Comparison of ENCODE assay signal across 17 cellular contexts in genomic region chr2:219446689-219447088, GRCh38. TPM values are rescaled to one million over a fixed set of nuclear protein-coding genes. Genes with fewer than 3 reads are reported as not detected.
DNase-seq lines count a peak whose midpoint lies in the region; ATAC-seq and TF ChIP-seq lines count a peak whose summit lies in the region.
"Had no signal": no experiment of that assay in that cellular context is flagged by ENCODE, and none has a peak within 500 bp of the region (broad histone marks: within the 10 kb centered on the region; RNA-seq: fewer than 3 reads in every experiment).

No MANE protein-coding gene starts in this region.

- H3K79me2 ChIP-seq in neural cell (replicated peaks; ENCODE audit: insufficient read depth, low read length) = no peaks in the 10 kb centered on the region

- H3K9ac ChIP-seq in neural cell (ENCODE audit: low read length) = peak overlapping the region; percentile 56

- H3K9me2 ChIP-seq in neural cell (ENCODE audit: insufficient read depth, low read length) = no peaks in the 10 kb centered on the region

- no peaks in the 10 kb centered on the region for H3F3A ChIP-seq in neural cell (ENCODE audit: insufficient read depth, low read length, poor library complexity, severe bottlenecking)

- H3K4me1 ChIP-seq in heart right ventricle (peaks cover 6 to 72% (median 20%) of the 10 kb centered on the region in 9 donors), vagina (peaks cover 23% of the 10 kb centered on the region)
- H3K4me1 ChIP-seq: prostate gland had no signal

- intact Hi-C loops in heart right ventricle (cut with DNase I) = no loop called here
- intact Hi-C loops in Right ventricle myocardium inferior (cut with DNase I) = no loop called here
- intact Hi-C loops in vagina (cut with DNase I) = no loop called here

- POLR2A ChIA-PET in HEK293T (lab: Yijun Ruan, JAX) = no interaction called here

- no peaks in the 10 kb centered on the region for H3K9me3 ChIP-seq in heart right ventricle
- no peaks in the 10 kb centered on the region for H3K9me3 ChIP-seq in neural cell (ENCODE audit: low read length)
- no peaks in the 10 kb centered on the region for H3K9me3 ChIP-seq in vagina
- H3K9me3 ChIP-seq: A549, prostate gland had no signal

- H3K4me3 ChIP-seq in heart right ventricle (no peak overlapping the region), coronary artery (peak overlapping the region; percentile 83), neural cell (ENCODE audit: low read length) (peak overlapping the region; percentile 53), vagina (no peak overlapping the region)
- H3K4me3 ChIP-seq: A549, GM23338, prostate gland, smooth muscle cell had no signal

- 78 to 100% methylated on average over 1 of the region's 1 CpG for WGBS in heart right ventricle, 2 donors

- TF ChIP-seq CTCF in heart right ventricle (IDR thresholded peaks at IDR 0.05) (no peak), coronary artery (IDR thresholded peaks at IDR 0.05) (no peak), neural cell (IDR thresholded peaks at IDR 0.05; ENCODE audit: poor library complexity, severe bottlenecking) (no peak), vagina (IDR thresholded peaks at IDR 0.05) (no peak)

- H2AFZ ChIP-seq in neural cell (ENCODE audit: low read depth, low read length) = no peak overlapping the region
- H2AFZ ChIP-seq: GM23338 had no signal

- no peak overlapping the region for H3K4me2 ChIP-seq in neural cell (ENCODE audit: low read length)
- H3K4me2 ChIP-seq: A549, smooth muscle cell had no signal

- no peak for TF ChIP-seq RAD21 in neural cell (conservative IDR thresholded peaks at IDR 0.05)

- DNase-seq in heart right ventricle = no peak
- no peak for DNase-seq in Right ventricle myocardium inferior (ENCODE audit: missing footprints)
- no peak for DNase-seq in coronary artery (ENCODE audit: low spot score)
- DNase-seq in vagina (ENCODE audit: extremely low spot score in 2 of 2) = no peak
- DNase-seq in activated CD8-positive, alpha-beta memory T cell treated with anti-CD3 and anti-CD28 coated beads for 24 hours = no peak
- DNase-seq in T-helper 1 cell = no peak
- DNase-seq in HEK293T (ENCODE audit: extremely low spot score) = no peak
- DNase-seq: activated CD4-positive, alpha-beta T cell treated with anti-CD3 and anti-CD28 coated beads, Interleukin-2, amount 50 U/mL, for 1 hour; Calu3; stimulated activated naive B cell treated with anti-CD40 and anti-IgM and Interleukin-4, amounts not matched to agents 10 μg/mL and 1 μg/mL and 100 μg/mL, for 72 hours; T-helper 9 cell had no signal

- CTCF ChIA-PET in HEK293T (lab: Yijun Ruan, JAX) = interaction anchor here (1.1 kb wide), 1 partner anchor 30 kb away, joined by 3 read pairs; no protein-coding TSS in a partner anchor

- H3K27ac ChIP-seq in heart right ventricle (peak overlapping the region in 8 of 10 donors; percentile 15 to 92 (median 54)), coronary artery (peak overlapping the region; percentile 98 to 99), neural cell (ENCODE audit: low read length) (peak overlapping the region; percentile 47), vagina (peak overlapping the region; percentile 88)

- no peaks in the 10 kb centered on the region for H4K20me1 ChIP-seq in neural cell (ENCODE audit: insufficient read depth)

- no peak for ATAC-seq in heart right ventricle
- ATAC-seq in Right ventricle myocardium inferior = no peak
- ATAC-seq: GM23338, left lobe of liver had no signal

- no peak for TF ChIP-seq EP300 in neural cell (conservative IDR thresholded peaks at IDR 0.05; ENCODE audit: poor library complexity, severe bottlenecking)

- TF ChIP-seq POLR2A in vagina (IDR thresholded peaks at IDR 0.05) = no peak

- peaks cover 0 to 59% (median 34%) of the 10 kb centered on the region in 7 donors for H3K27me3 ChIP-seq in heart right ventricle
- peaks cover 12% of the 10 kb centered on the region for H3K27me3 ChIP-seq in neural cell (ENCODE audit: insufficient read depth, low read depth, low read length)
- no peaks in the 10 kb centered on the region for H3K27me3 ChIP-seq in vagina

- peaks cover 0 to 21% (median 0%) of the 10 kb centered on the region in 9 donors for H3K36me3 ChIP-seq in heart right ventricle
- H3K36me3 ChIP-seq in neural cell (ENCODE audit: insufficient read depth, low read length) = no peaks in the 10 kb centered on the region
- no peaks in the 10 kb centered on the region for H3K36me3 ChIP-seq in vagina
- H3K36me3 ChIP-seq: prostate gland had no signal

TF ChIP-seq in neural cell, 6 proteins besides CTCF, POLR2A, EP300 and RAD21 (continues in another document):
- no peak for TF ChIP-seq MXI1 (conservative IDR thresholded peaks at IDR 0.05; ENCODE audit: poor library complexity, severe bottlenecking)
- no peak for TF ChIP-seq TAF1 (IDR thresholded peaks at IDR 0.05; ENCODE audit: low read depth)
- TF ChIP-seq REST (IDR thresholded peaks at IDR 0.05; ENCODE audit: borderline replicate concordance) = no peak
- TF ChIP-seq SMC3 (conservative IDR thresholded peaks at IDR 0.05; ENCODE audit: poor library complexity) = no peak

TF ChIP-seq in HEK293T, 16 proteins besides CTCF, POLR2A, EP300 and RAD21:
- TF ChIP-seq FOXM1 (IDR thresholded peaks at IDR 0.05; ENCODE audit: borderline replicate concordance) (no peak), ELF4 (IDR thresholded peaks at IDR 0.05) (no peak), TARDBP (IDR thresholded peaks at IDR 0.05) (no peak), FOXA1 (IDR thresholded peaks at IDR 0.05) (no peak), NFRKB (IDR thresholded peaks at IDR 0.05) (no peak), HDGF (IDR thresholded peaks at IDR 0.05; ENCODE audit: borderline replicate concordance) (no peak), L3MBTL2 (conservative IDR thresholded peaks at IDR 0.05) (no peak), SP1 (IDR thresholded peaks at IDR 0.05) (no peak), LEF1 (IDR thresholded peaks at IDR 0.05; ENCODE audit: borderline replicate concordance) (no peak), BHLHE40 (IDR thresholded peaks at IDR 0.05; ENCODE audit: borderline replicate concordance) (no peak), ARNT (IDR thresholded peaks at IDR 0.05) (no peak), ZNF384 (IDR thresholded peaks at IDR 0.05) (no peak), SUZ12 (IDR thresholded peaks at IDR 0.05) (no peak), CTBP1 (IDR thresholded peaks at IDR 0.05; ENCODE audit: borderline replicate concordance) (no peak), FOXK2 (IDR thresholded peaks at IDR 0.05) (no peak)
- TF ChIP-seq, protein P1, sequence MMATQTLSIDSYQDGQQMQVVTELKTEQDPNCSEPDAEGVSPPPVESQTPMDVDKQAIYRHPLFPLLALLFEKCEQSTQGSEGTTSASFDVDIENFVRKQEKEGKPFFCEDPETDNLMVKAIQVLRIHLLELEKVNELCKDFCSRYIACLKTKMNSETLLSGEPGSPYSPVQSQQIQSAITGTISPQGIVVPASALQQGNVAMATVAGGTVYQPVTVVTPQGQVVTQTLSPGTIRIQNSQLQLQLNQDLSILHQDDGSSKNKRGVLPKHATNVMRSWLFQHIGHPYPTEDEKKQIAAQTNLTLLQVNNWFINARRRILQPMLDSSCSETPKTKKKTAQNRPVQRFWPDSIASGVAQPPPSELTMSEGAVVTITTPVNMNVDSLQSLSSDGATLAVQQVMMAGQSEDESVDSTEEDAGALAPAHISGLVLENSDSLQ (IDR thresholded peaks at IDR 0.05) = no peak

RNA-seq across cellular contexts. Expression of gene SPEG, which starts 12.0 kb away (rescaled TPM):
- total RNA-seq in heart right ventricle = 100 to 1,000 TPM in 9 of 10 donors, 10 to 100 TPM in 1; 97.2 to 151 (median 120) TPM
- polyA plus RNA-seq in heart right ventricle = 100 to 1,000 TPM in 1 of 2 donors, 10 to 100 TPM in 1; 62.9 to 130 TPM
- 119 TPM for total RNA-seq in Right ventricle myocardium inferior
- 58.3 and 87.6 TPM in 2 replicates for polyA plus RNA-seq in neural cell
- 24.7 and 28.7 TPM in 2 replicates for polyA minus RNA-seq in neural cell
- total RNA-seq in vagina = 28.2 TPM

RNA-seq across cellular contexts. Expression of gene DES, which starts 28.5 kb away (rescaled TPM):
- total RNA-seq in heart right ventricle = over 10,000 TPM; 12,560 to 18,019 (median 15,816) TPM
- over 10,000 TPM; 13,697 to 18,010 TPM for polyA plus RNA-seq in heart right ventricle
- total RNA-seq in Right ventricle myocardium inferior = 13,356 TPM
- polyA plus RNA-seq in neural cell = not detected in 2 replicates
- not detected in 2 replicates for polyA minus RNA-seq in neural cell
- total RNA-seq in vagina = 883 TPM
- total RNA-seq: Calu3 had no signal

RNA-seq across cellular contexts. Expression of gene GMPPA, which starts 52.0 kb away (rescaled TPM):
- total RNA-seq in heart right ventricle = 10 to 100 TPM; 15.8 to 29.4 (median 21.0) TPM
- polyA plus RNA-seq in heart right ventricle = 10 to 100 TPM; 28.2 to 48.6 TPM
- 22.9 TPM for total RNA-seq in Right ventricle myocardium inferior
- polyA plus RNA-seq in neural cell = 16.9 and 20.4 TPM in 2 replicates
- 9.4 and 14.9 TPM in 2 replicates for polyA minus RNA-seq in neural cell
- 35.4 TPM for total RNA-seq in vagina

RNA-seq across cellular contexts. Expression of gene DNPEP, which starts 59.0 kb away (rescaled TPM):
- total RNA-seq in heart right ventricle (100 to 1,000 TPM in 1 of 10 donors, 10 to 100 TPM in 9; 56.1 to 110 (median 74.0) TPM), Right ventricle myocardium inferior (66.6 TPM), vagina (62.9 TPM)
- polyA plus RNA-seq in heart right ventricle (10 to 100 TPM; 56.3 to 68.5 TPM), neural cell (11.9 and 16.7 TPM in 2 replicates)
- 8.2 and 9.7 TPM in 2 replicates for polyA minus RNA-seq in neural cell

Comparison
In these comparisons a context has a peak if more than half of its experiments do, and no peak if none do; other contexts are left out.
1. H3K27ac ChIP-seq: peak in every context shown above with its lines; median percentile 98 in coronary artery; 88 in vagina; 54 in heart right ventricle; 47 in neural cell.
2. H3K4me3 ChIP-seq: peak in coronary artery (single experiment) and neural cell (single experiment); none in heart right ventricle (0 of 10) and vagina (0 of 2).
3. RNA of gene DES, which starts 28.5 kb away (total RNA-seq): 12,560 to 18,019 TPM in heart right ventricle and 13,356 TPM in Right ventricle myocardium inferior (single experiment); 883 TPM in vagina (single experiment); every median in the first group is over 10 times any median in the second.